In genomic region chr1:151024540-151025146, GRCh38 we compare ENCODE assay signal across 9 cellular contexts. TPM values are rescaled to one million over a fixed set of nuclear protein-coding genes. Genes with fewer than 3 reads are reported as not detected.
DNase-seq lines count a peak whose midpoint lies in the region; ATAC-seq lines count a peak whose summit lies in the region.
"Had no signal": no experiment of that assay in that cellular context is flagged by ENCODE, and none has a peak within 500 bp of the region (broad histone marks: within the 10 kb centered on the region; RNA-seq: fewer than 3 reads in every experiment).

No MANE protein-coding gene starts in this region.

- no peak overlapping the region for H3K4me3 ChIP-seq in aorta (ENCODE audit: low read length in 2 of 2)

- intact Hi-C loops in left cardiac atrium (cut with DNase I) (loop anchor here in 1 of 2 donors (2.0 to 5.0 kb wide), 2 partner anchors 46 to 133 kb away; partner anchors contain the start of genes GABPB2 and TNFAIP8L2), aorta (cut with DNase I) (loop anchor here in 1 of 2 donors (2.0 kb wide), 1 partner anchor 132 kb away; the partner anchor contains the start of gene TNFAIP8L2)

- H3K9me3 ChIP-seq in aorta (ENCODE audit: control insufficient read depth, low read length): no peaks in the 10 kb centered on the region

- ATAC-seq in left cardiac atrium: peak; percentile 91 to 93
- peak; percentile 91 for ATAC-seq in aorta (ENCODE audit: low FRiP score)
- ATAC-seq in GM18498 (IDR thresholded peaks at IDR 0.05; ENCODE audit: unreplicated experiment): no peak

- WGBS in aorta, 2 donors: 22 to 30% methylated on average over 6 of the region's 6 CpGs

- H3K27ac ChIP-seq in aorta (ENCODE audit: low read depth in 1 of 2, low read length in 2 of 2): peak overlapping the region in 1 of 2 donors; percentile 48

- H3K27me3 ChIP-seq in aorta (ENCODE audit: control insufficient read depth in 1 of 2, insufficient read depth in 2 of 2, low read length in 1 of 2): no peaks in the 10 kb centered on the region

- H3K36me3 ChIP-seq in aorta (ENCODE audit: control insufficient read depth in 1 of 2, insufficient read depth in 2 of 2, low read length in 1 of 2): peaks cover 0 to 8% of the 10 kb centered on the region in 2 donors

- H3K4me1 ChIP-seq in aorta (ENCODE audit: control insufficient read depth in 1 of 2, insufficient read depth in 2 of 2, low read length in 2 of 2): no peaks in the 10 kb centered on the region

- DNase-seq in GDM1 (lab: John Stamatoyannopoulos, UW) (peak; percentile 70), MV-4-11 (lab: John Stamatoyannopoulos, UW) (peak; percentile 64), SW480 (ENCODE audit: low spot score) (peak; percentile 52), left cardiac atrium (peak; percentile 88), putamen (ENCODE audit: low spot score) (peak; percentile 74), aorta (peak; percentile 90 to 92)
- DNase-seq in activated naive CD8-positive, alpha-beta T cell treated with anti-CD3 and anti-CD28 coated beads, Interleukin-2, amount 50 U/mL, for 16 hours (ENCODE audit: low read depth, low spot score): peak; percentile 70

RNA-seq across cellular contexts. Expression of gene BNIPL, which starts 11.7 kb away (rescaled TPM):
- total RNA-seq in left cardiac atrium (under 1 TPM; 0.15 to 0.16 TPM), aorta (under 1 TPM; 0.29 to 0.54 TPM)
- under 1 TPM in 1 of 2 donors, not detected in 1; 0.38 TPM for polyA plus RNA-seq in aorta
- total RNA-seq: glomerular endothelial cell had no signal

RNA-seq across cellular contexts. Expression of gene PRUNE1, which starts 16.4 kb away (rescaled TPM):
- total RNA-seq in left cardiac atrium (10 to 100 TPM; 33.1 to 36.6 TPM), aorta (10 to 100 TPM; 14.8 TPM)
- polyA plus RNA-seq in aorta: 10 to 100 TPM; 10.5 to 16.8 TPM

RNA-seq across cellular contexts. Expression of gene MINDY1, which starts 17.9 kb away (rescaled TPM):
- total RNA-seq in left cardiac atrium: 10 to 100 TPM; 32.2 to 36.2 TPM
- 10 to 100 TPM; 20.1 to 26.0 TPM for total RNA-seq in aorta
- polyA plus RNA-seq in aorta: 10 to 100 TPM in 1 of 2 donors, 1 to 10 TPM in 1; 8.9 to 17.7 TPM

RNA-seq across cellular contexts. Expression of gene C1orf56, which starts 22.9 kb away (rescaled TPM):
- total RNA-seq in left cardiac atrium (1 to 10 TPM; 4.8 to 6.5 TPM), aorta (1 to 10 TPM; 3.0 to 3.8 TPM)
- 1 to 10 TPM; 1.8 to 2.6 TPM for polyA plus RNA-seq in aorta

RNA-seq across cellular contexts. Expression of gene CDC42SE1, which starts 34.8 kb away (rescaled TPM):
- total RNA-seq in left cardiac atrium (10 to 100 TPM; 36.5 to 55.3 TPM), aorta (100 to 1,000 TPM; 102 TPM)
- polyA plus RNA-seq in aorta: 10 to 100 TPM; 30.1 to 82.4 TPM
